8 cellular contexts compared by ENCODE assay signal in the genomic region with DNA sequence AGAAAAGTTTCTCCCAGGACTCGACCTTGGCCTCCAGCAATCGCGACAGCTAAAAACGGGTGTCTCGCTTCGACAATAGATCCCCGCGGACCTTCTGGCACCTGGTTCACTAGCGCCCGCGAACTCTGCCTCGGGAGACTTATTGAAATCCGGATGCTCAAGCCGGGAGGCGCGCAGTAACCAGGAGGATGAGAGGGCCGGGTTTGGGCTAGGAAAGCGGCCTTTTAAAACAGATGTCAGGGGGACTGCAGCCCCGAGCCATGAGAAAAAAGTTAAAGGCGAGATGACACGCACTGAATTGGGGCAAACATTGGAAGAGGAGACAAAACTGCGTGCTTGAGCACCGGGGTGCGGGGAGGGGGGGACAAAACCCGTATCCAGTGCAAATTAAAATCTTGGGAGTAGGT. TPM values are rescaled to one million over a fixed set of nuclear protein-coding genes. Genes with fewer than 3 reads are reported as not detected.
DNase-seq lines count a peak whose midpoint lies in the region; ATAC-seq and TF ChIP-seq lines count a peak whose summit lies in the region.

No MANE protein-coding gene starts in this region.

- ATAC-seq in activated T-cell treated with anti-CD3 and anti-CD28 coated beads, Interleukin-2, amount 50 U/mL, for 4 hours: no peak
- ATAC-seq in GM19452 (IDR thresholded peaks at IDR 0.05; ENCODE audit: unreplicated experiment): no peak
- no peak for ATAC-seq in HG02588 (IDR thresholded peaks at IDR 0.05; ENCODE audit: unreplicated experiment)
- ATAC-seq in HG03108 (IDR thresholded peaks at IDR 0.05; ENCODE audit: unreplicated experiment): no peak

- peaks cover 3% of the 10 kb centered on the region for H3K4me1 Mint-ChIP-seq in activated T-cell treated with anti-CD3 and anti-CD28 coated beads, Interleukin-2, amount 50 U/mL, for 4 hours (ENCODE audit: low read depth)

- peak overlapping the region; percentile 74 for H3K4me3 Mint-ChIP-seq in activated T-cell treated with anti-CD3 and anti-CD28 coated beads, Interleukin-2, amount 50 U/mL, for 4 hours

- TF ChIP-seq CTCF in colonic mucosa (IDR thresholded peaks at IDR 0.05) (no peak), tibial nerve (IDR thresholded peaks at IDR 0.05) (no peak)

- H3K27ac ChIP-seq in colonic mucosa (no peak overlapping the region), tibial nerve (peak overlapping the region; percentile 88 to 99 (median 96))

- peak in 1 of 2 donors; percentile 3 for TF ChIP-seq EP300 in tibial nerve (IDR thresholded peaks at IDR 0.05)

- peaks cover 22% of the 10 kb centered on the region for H3K27me3 Mint-ChIP-seq in activated T-cell treated with anti-CD3 and anti-CD28 coated beads, Interleukin-2, amount 50 U/mL, for 4 hours (ENCODE audit: low read depth)

- WGBS in tibial nerve, 2 donors: 2 to 3% methylated on average over 21 to 25 of the region's 25 CpGs

- TF ChIP-seq POLR2A in tibial nerve (IDR thresholded peaks at IDR 0.05): no peak

- H3K9ac ChIP-seq in colonic mucosa (ENCODE audit: low read depth in 2 of 2, low read length in 2 of 2): peak overlapping the region; percentile 12 to 63

- intact Hi-C loops in colonic mucosa (cut with DNase I): no loop called here

- H3K9me3 ChIP-seq in colonic mucosa: no peaks in the 10 kb centered on the region
- no peaks in the 10 kb centered on the region for H3K9me3 ChIP-seq in mononuclear cell (ENCODE audit: low read depth, low read length)
- no peaks in the 10 kb centered on the region for H3K9me3 ChIP-seq in tibial nerve

- DNase-seq in activated T-cell treated with anti-CD3 and anti-CD28 coated beads, Interleukin-2, amount 50 U/mL, for 4 hours: no peak
- no peak for DNase-seq in activated T-cell treated with anti-CD3 and anti-CD28 coated beads, Interleukin-2, amount 50 U/mL, for 48 hours
- no peak for DNase-seq in colonic mucosa
- DNase-seq in tibial nerve (ENCODE audit: low spot score in 2 of 2): no peak

- H3K27me3 ChIP-seq in colonic mucosa (peaks cover 8% of the 10 kb centered on the region), mononuclear cell (ENCODE audit: insufficient read depth, low read length) (peaks cover 38% of the 10 kb centered on the region), tibial nerve (no peaks in the 10 kb centered on the region)

- no peaks in the 10 kb centered on the region for H3K9me3 Mint-ChIP-seq in activated T-cell treated with anti-CD3 and anti-CD28 coated beads, Interleukin-2, amount 50 U/mL, for 4 hours

- H3K36me3 ChIP-seq in colonic mucosa (no peaks in the 10 kb centered on the region), tibial nerve (peaks cover 2 to 25% (median 5%) of the 10 kb centered on the region in 3 donors)

- H3K36me3 Mint-ChIP-seq in activated T-cell treated with anti-CD3 and anti-CD28 coated beads, Interleukin-2, amount 50 U/mL, for 4 hours (ENCODE audit: insufficient read depth): no peaks in the 10 kb centered on the region

- H3K4me1 ChIP-seq in colonic mucosa (peaks cover 7% of the 10 kb centered on the region), mononuclear cell (ENCODE audit: insufficient read depth, low read length) (peaks cover 25% of the 10 kb centered on the region), tibial nerve (peaks cover 0 to 40% (median 16%) of the 10 kb centered on the region in 4 donors)

- H3K4me3 ChIP-seq in colonic mucosa (peak overlapping the region; percentile 76), mononuclear cell (ENCODE audit: low read length) (peak overlapping the region; percentile 32), tibial nerve (peak overlapping the region; percentile 67 to 96 (median 76))

RNA-seq across cellular contexts. Expression of a gene that starts 0.6 kb away (rescaled TPM):
- total RNA-seq in activated T-cell treated with anti-CD3 and anti-CD28 coated beads, Interleukin-2, amount 50 U/mL, for 4 hours: 1 to 10 TPM; 3.4 to 4.4 (median 4.1) TPM
- 10 to 100 TPM in 1 of 2 donors, 1 to 10 TPM in 1; 2.0 to 13.7 TPM for total RNA-seq in colonic mucosa
- 23.3 TPM for total RNA-seq in mononuclear cell
- total RNA-seq in tibial nerve: 100 to 1,000 TPM; 405 to 756 (median 580) TPM

Comparison
In these comparisons a context has a peak if more than half of its experiments do, and no peak if none do; other contexts are left out.
1. RNA of a gene that starts 0.6 kb away (total RNA-seq): 405 to 756 TPM in tibial nerve; 23.3 TPM in mononuclear cell (single experiment), 2.0 to 13.7 TPM in colonic mucosa and 3.4 to 4.4 TPM in activated T-cell treated with anti-CD3 and anti-CD28 coated beads, Interleukin-2, amount 50 U/mL, for 4 hours; every median in the first group is over 10 times any median in the second.
2. Peak in every context shown above with its lines, with median percentiles within 50 percentile points of each other: H3K4me3 ChIP-seq.